ENCODE assay signal across 17 cellular contexts in genomic region chr18:68152770-68153169, GRCh38.
A peak's percentile ranks its signal among the peaks of the same experiment; 100 is the strongest.
DNase-seq lines count a peak whose midpoint lies in the region; ATAC-seq and TF ChIP-seq lines count a peak whose summit lies in the region.
"Had no signal": no experiment of that assay in that cellular context is flagged by ENCODE, and none has a peak within 500 bp of the region (broad histone marks: within the 10 kb centered on the region; RNA-seq: fewer than 3 reads in every experiment).

No MANE protein-coding gene starts in this region.

- no peak overlapping the region for H3K27ac ChIP-seq in gastrocnemius medialis
- H3K27ac ChIP-seq: gastroesophageal sphincter, vagina had no signal

- intact Hi-C loops in gastrocnemius medialis (cut with DNase I; ENCODE audit: low total_unique reads): no loop called here

- H3K36me3 ChIP-seq in Loucy (ENCODE audit: insufficient read depth, low read length): no peaks in the 10 kb centered on the region
- H3K36me3 ChIP-seq in gastrocnemius medialis: no peaks in the 10 kb centered on the region
- H3K36me3 ChIP-seq: gastroesophageal sphincter, vagina had no signal

- peak; percentile 39 for TF ChIP-seq CTCF in Loucy (conservative IDR thresholded peaks at IDR 0.05; ENCODE audit: low read length)
- no peak for TF ChIP-seq CTCF in nephron progenitor cell (IDR thresholded peaks at IDR 0.05)
- no peak for TF ChIP-seq CTCF in gastrocnemius medialis (IDR thresholded peaks at IDR 0.05 in 4 of 5, conservative IDR thresholded peaks at IDR 0.05 in 1 of 5)

- no peak for ATAC-seq in HG03045 (IDR thresholded peaks at IDR 0.05; ENCODE audit: unreplicated experiment)
- no peak for ATAC-seq in gastrocnemius medialis
- ATAC-seq: gastroesophageal sphincter; HCT116; stimulated activated naive CD8-positive, alpha-beta T cell treated with anti-CD3 and anti-CD28 coated beads, Interleukin-15, Interleukin-2, amounts not matched to agents 100 U/mL and 50 U/mL, for 24 hours had no signal

- H3K4me3 ChIP-seq in Loucy (ENCODE audit: low read length, poor library complexity, severe bottlenecking) (no peak overlapping the region), gastrocnemius medialis (no peak overlapping the region)
- H3K4me3 ChIP-seq: gastroesophageal sphincter, vagina had no signal

- H3K79me2 ChIP-seq in Loucy (ENCODE audit: insufficient read depth, low read length): no peaks in the 10 kb centered on the region

- H3K27ac Mint-ChIP-seq in nephron progenitor cell: peak overlapping the region; percentile 47
- H3K27ac Mint-ChIP-seq: CD8-positive, alpha-beta memory T cell; mesothelial cell of epicardium; T-helper 1 cell treated with Interleukin-12 subunit alpha and Interleukin-12 subunit beta and Interleukin-4 antibody, amounts not matched to agents 30 μg/mL and 1 μg/mL, for 36 hours had no signal

- H3K27me3 ChIP-seq in Loucy (ENCODE audit: insufficient read depth, low read length, poor library complexity, severe bottlenecking) (no peaks in the 10 kb centered on the region), gastrocnemius medialis (no peaks in the 10 kb centered on the region)
- H3K27me3 ChIP-seq: gastroesophageal sphincter, vagina had no signal

- no peak overlapping the region for H2AFZ ChIP-seq in Loucy (ENCODE audit: low read length)

- no peaks in the 10 kb centered on the region for H3K4me1 ChIP-seq in Loucy (ENCODE audit: insufficient read depth, low read length, poor library complexity, severe bottlenecking)
- no peaks in the 10 kb centered on the region for H3K4me1 ChIP-seq in gastrocnemius medialis
- H3K4me1 ChIP-seq: gastroesophageal sphincter, vagina had no signal

- H3K9me2 ChIP-seq in Loucy (replicated peaks; ENCODE audit: low read depth, low read length): no peaks in the 10 kb centered on the region

- H3F3A ChIP-seq in Loucy (ENCODE audit: low read depth): no peaks in the 10 kb centered on the region

- TF ChIP-seq POLR2A in gastrocnemius medialis (IDR thresholded peaks at IDR 0.05): no peak

- H3K9me3 Mint-ChIP-seq in nephron progenitor cell: peaks cover 8% of the 10 kb centered on the region
- H3K9me3 Mint-ChIP-seq: T-helper 1 cell treated with Interleukin-12 subunit alpha and Interleukin-12 subunit beta and Interleukin-4 antibody, amounts not matched to agents 30 μg/mL and 1 μg/mL, for 36 hours had no signal

- DNase-seq in NCI-H146 (lab: John Stamatoyannopoulos, UW) (peak; percentile 45), NCI-H146 treated with DMSO at 0.1 percent for 48 hours (lab: John Stamatoyannopoulos, UW; ENCODE audit: unreplicated experiment) (no peak), UCSD-AML1 (lab: John Stamatoyannopoulos, UW; ENCODE audit: unreplicated experiment) (peak; percentile 18), nephron progenitor cell (no peak), gastrocnemius medialis (no peak), dedifferentiated amniotic fluid mesenchymal stem cell (ENCODE audit: extremely low spot score) (no peak)
- DNase-seq: activated T-cell treated with anti-CD3 and anti-CD28 coated beads, Interleukin-2, amount 50 U/mL, for 48 hours; CD8-positive, alpha-beta memory T cell; GF-D8; stimulated activated naive CD8-positive, alpha-beta T cell treated with anti-CD3 and anti-CD28 coated beads, Interleukin-15, Interleukin-2, amounts not matched to agents 100 U/mL and 50 U/mL, for 24 hours had no signal

- no peaks in the 10 kb centered on the region for H3K27me3 Mint-ChIP-seq in nephron progenitor cell (ENCODE audit: low read depth, poor library complexity)

- H3K4me3 Mint-ChIP-seq in nephron progenitor cell: no peak overlapping the region
- H3K4me3 Mint-ChIP-seq: CD8-positive, alpha-beta memory T cell; mesothelial cell of epicardium; T-helper 1 cell treated with Interleukin-12 subunit alpha and Interleukin-12 subunit beta and Interleukin-4 antibody, amounts not matched to agents 30 μg/mL and 1 μg/mL, for 36 hours had no signal

- no peak overlapping the region for H3K9ac ChIP-seq in Loucy (ENCODE audit: low read depth, low read length, poor library complexity, severe bottlenecking)

- no peaks in the 10 kb centered on the region for H3K36me3 Mint-ChIP-seq in nephron progenitor cell (ENCODE audit: low read depth)
- H3K36me3 Mint-ChIP-seq: CD8-positive, alpha-beta memory T cell; mesothelial cell of epicardium had no signal

- H3K4me1 Mint-ChIP-seq in nephron progenitor cell: peaks cover 5% of the 10 kb centered on the region
- H3K4me1 Mint-ChIP-seq: CD8-positive, alpha-beta memory T cell had no signal

- H3K4me2 ChIP-seq in Loucy (ENCODE audit: low read depth, low read length, poor library complexity, severe bottlenecking): no peak overlapping the region

- H4K20me1 ChIP-seq in Loucy (ENCODE audit: insufficient read depth, low read length, poor library complexity, severe bottlenecking): no peaks in the 10 kb centered on the region

- H3K9me3 ChIP-seq in Loucy (ENCODE audit: insufficient read depth, low read depth, low read length) (no peaks in the 10 kb centered on the region), gastrocnemius medialis (no peaks in the 10 kb centered on the region)
- H3K9me3 ChIP-seq: gastroesophageal sphincter, vagina had no signal

- in situ Hi-C loops in gastrocnemius medialis (cut with MboI; ENCODE audit: low sequenced_read_pairs in 4 of 4): loop anchor here in 1 of 4 donors (25.0 kb wide), 1 partner anchor 90 kb away; no protein-coding TSS in a partner anchor

Comparison
In these comparisons a context has a peak if more than half of its experiments do, and no peak if none do; other contexts are left out.
1. DNase-seq: peak in NCI-H146 (single experiment) and UCSD-AML1 (single experiment); none in NCI-H146 treated with DMSO at 0.1 percent for 48 hours (single experiment), nephron progenitor cell (single experiment), gastrocnemius medialis (0 of 2) and dedifferentiated amniotic fluid mesenchymal stem cell (single experiment).